8 cellular contexts compared by ENCODE assay signal in genomic region chr12:82993610-82994009, GRCh38.
"Had no signal": no experiment of that assay in that cellular context is flagged by ENCODE, and none has a peak within 500 bp of the region (broad histone marks: within the 10 kb centered on the region; RNA-seq: fewer than 3 reads in every experiment).

No MANE protein-coding gene starts in this region.

- FAIRE-seq: G401.6, GM12878, GM12891, GM12892, GM18507, GM19239 had no signal

- ATAC-seq: GM12878 had no signal

- H3K4me3 ChIP-seq: GM12878 had no signal

- DNase-seq: GDM1, GF-D8 had no signal
